Comparison of ENCODE assay signal across 16 cellular contexts in genomic region chr16:1751946-1752345, GRCh38. TPM values are rescaled to one million over a fixed set of nuclear protein-coding genes. Genes with fewer than 3 reads are reported as not detected.
DNase-seq lines count a peak whose midpoint lies in the region; ATAC-seq, FAIRE-seq and TF ChIP-seq lines count a peak whose summit lies in the region.
"Had no signal": no experiment of that assay in that cellular context is flagged by ENCODE, and none has a peak within 500 bp of the region (broad histone marks: within the 10 kb centered on the region; RNA-seq: fewer than 3 reads in every experiment).

No MANE protein-coding gene starts in this region.

- H4K20me1 ChIP-seq in astrocyte (ENCODE audit: insufficient read depth, low read length) (peaks cover 46% of the 10 kb centered on the region), K562 (replicated peaks; ENCODE audit: control insufficient read depth, insufficient read depth, low read length) (no peaks in the 10 kb centered on the region)

- peaks cover 3% of the 10 kb centered on the region for H3K9me1 ChIP-seq in K562 (ENCODE audit: control insufficient read depth, insufficient read depth, low read length)

- peaks cover 9% of the 10 kb centered on the region for H3K79me2 ChIP-seq in astrocyte (ENCODE audit: insufficient read depth, low read length)
- H3K79me2 ChIP-seq in K562 (ENCODE audit: control insufficient read depth, insufficient read depth, low read length) = no peaks in the 10 kb centered on the region

- H3K9ac ChIP-seq in astrocyte (ENCODE audit: low read length) (no peak overlapping the region), K562 (ENCODE audit: insufficient read depth in 1 of 2, low read depth in 2 of 2, low read length in 2 of 2) (no peak overlapping the region; a peak in 1 of 4 replicates), kidney (ENCODE audit: low read length in 2 of 2) (no peak overlapping the region)

- H2AFZ ChIP-seq in astrocyte (ENCODE audit: low read depth, low read length) (no peak overlapping the region), K562 (ENCODE audit: low read depth, low read length) (no peak overlapping the region)

- POLR2A ChIA-PET in K562 (lab: Yijun Ruan, JAX) = no interaction called here

- TF ChIP-seq RAD21 in K562 (CRISPR knock-in tag; conservative IDR thresholded peaks at IDR 0.05 in 1 of 2, IDR thresholded peaks at IDR 0.05 in 1 of 2) = no peak

- no peak overlapping the region for H3K4me3 Mint-ChIP-seq in astrocyte (ENCODE audit: unreplicated experiment)
- H3K4me3 Mint-ChIP-seq: CD4-positive, alpha-beta memory T cell; HFFc6 had no signal

- H3K27me3 ChIP-seq in astrocyte (ENCODE audit: insufficient read depth, low read length) (no peaks in the 10 kb centered on the region), K562 (ENCODE audit: control insufficient read depth in 2 of 2, insufficient read depth in 2 of 2, low read length in 2 of 2) (no peaks in the 10 kb centered on the region)

- H3K9me3 ChIP-seq in astrocyte (ENCODE audit: insufficient read depth, low read depth, low read length) (no peaks in the 10 kb centered on the region), K562 (replicated peaks; ENCODE audit: control insufficient read depth, insufficient read depth, low read depth, low read length) (no peaks in the 10 kb centered on the region), kidney (ENCODE audit: control insufficient read depth in 1 of 2, low read length in 2 of 2) (no peaks in the 10 kb centered on the region)
- H3K9me3 ChIP-seq: Caco-2, HAP-1 had no signal

- no peaks in the 10 kb centered on the region for H3K9me3 Mint-ChIP-seq in astrocyte (ENCODE audit: unreplicated experiment)
- H3K9me3 Mint-ChIP-seq: CD4-positive, alpha-beta memory T cell; HFFc6 had no signal

- H3K27me3 Mint-ChIP-seq in astrocyte (ENCODE audit: low read depth, unreplicated experiment) = no peaks in the 10 kb centered on the region
- H3K27me3 Mint-ChIP-seq: CD4-positive, alpha-beta memory T cell had no signal

- H3K4me1 ChIP-seq in astrocyte (ENCODE audit: insufficient read depth, low read length) (peaks cover 8% of the 10 kb centered on the region), K562 (replicated peaks in 1 of 2; ENCODE audit: control insufficient read depth in 2 of 2, insufficient read depth in 2 of 2, low read length in 2 of 2) (peaks cover 0 to 3% of the 10 kb centered on the region in 2 experiments; a peak in 1 of 5 replicates), kidney (ENCODE audit: control insufficient read depth in 1 of 2, insufficient read depth in 1 of 2, low read depth in 1 of 2, low read length in 2 of 2) (no peaks in the 10 kb centered on the region)
- H3K4me1 ChIP-seq: HAP-1 had no signal

- H3K36me3 ChIP-seq in astrocyte (ENCODE audit: insufficient read depth, low read length) (peaks cover 20% of the 10 kb centered on the region), K562 (ENCODE audit: control insufficient read depth, insufficient read depth, low read length) (peaks cover 44% of the 10 kb centered on the region; the same call in 2 of the 3 replicates), kidney (ENCODE audit: control insufficient read depth in 1 of 2, insufficient read depth in 2 of 2, low read length in 2 of 2) (peaks cover 24 to 34% of the 10 kb centered on the region in 2 donors)

- peaks cover 10% of the 10 kb centered on the region for H3K4me1 Mint-ChIP-seq in astrocyte (ENCODE audit: low read depth, unreplicated experiment)

- H3K4me2 ChIP-seq in astrocyte (ENCODE audit: low read length) = no peak overlapping the region
- H3K4me2 ChIP-seq in K562 (ENCODE audit: insufficient read depth, low read length) = no peak overlapping the region

- no peak for FAIRE-seq in astrocyte (lab: Jason Lieb, UNC)
- FAIRE-seq in K562 (lab: Jason Lieb, UNC) = no peak
- no peak for FAIRE-seq in kidney (lab: Jason Lieb, UNC)
- FAIRE-seq: G401.6, GM12892, H54 had no signal

- TF ChIP-seq POLR2A in K562 (conservative IDR thresholded peaks at IDR 0.05) = no peak

- no TSS peak for BruUV-seq in K562 (replicated peaks; lab: Mats Ljungman, UMichigan)

- peaks cover 18% of the 10 kb centered on the region for H3K36me3 Mint-ChIP-seq in astrocyte (ENCODE audit: low read depth, unreplicated experiment)

- no peak for ATAC-seq in K562

- WGBS in K562 (ENCODE audit: insufficient coverage, low coverage, missing lambda C conversion rate) = 97% methylated on average over 15 of the region's 16 CpGs

- H3K4me3 ChIP-seq in astrocyte (ENCODE audit: insufficient read depth, low read depth, low read length) (no peak overlapping the region), K562 (no peak overlapping the region), kidney (ENCODE audit: low read length in 2 of 2) (no peak overlapping the region)
- H3K4me3 ChIP-seq: HAP-1 had no signal

- H3K27ac Mint-ChIP-seq in astrocyte (ENCODE audit: unreplicated experiment) = peak overlapping the region; percentile 69
- H3K27ac Mint-ChIP-seq: CD4-positive, alpha-beta memory T cell; HFFc6 had no signal

- DNase-seq in astrocyte (ENCODE audit: low read depth) = no peak
- no peak for DNase-seq in K562 (ENCODE audit: extremely low read depth in 1 of 4, low spot score in 3 of 4)
- peak; percentile 65 for DNase-seq in kidney
- no peak for DNase-seq in activated naive CD4-positive, alpha-beta T cell (lab: John Stamatoyannopoulos, UW)
- DNase-seq in NCI-H1105 (lab: John Stamatoyannopoulos, UW) = no peak
- no peak for DNase-seq in cardiac septum (ENCODE audit: low spot score)
- DNase-seq: Caco-2, DMS153, DND-41, GOT3, HFFc6 had no signal

- in situ Hi-C loops in K562 (cut with MboI) = no loop called here

- intact Hi-C loops in K562 (cut with micrococcal nuclease) = no loop called here
- intact Hi-C loops in kidney (cut with DNase I) = no loop called here
- intact Hi-C loops in cardiac septum (cut with DNase I) = no loop called here

- H3K27ac ChIP-seq in astrocyte (ENCODE audit: low read depth, low read length) (no peak overlapping the region), K562 (ENCODE audit: extremely low read depth, low read depth, low read length) (no peak overlapping the region), kidney (ENCODE audit: low read depth in 2 of 2, low read length in 2 of 2) (no peak overlapping the region)

- TF ChIP-seq CTCF in astrocyte (IDR thresholded peaks at IDR 0.05; ENCODE audit: insufficient read depth, low read depth, low read length) (no peak), K562 (IDR thresholded peaks at IDR 0.05 in 2 of 3, conservative IDR thresholded peaks at IDR 0.05 in 1 of 3; ENCODE audit: insufficient read depth in 2 of 3, low read depth in 1 of 3, low read length in 3 of 3) (no peak), kidney (IDR thresholded peaks at IDR 0.05; ENCODE audit: borderline replicate concordance, extremely low read depth, insufficient read depth) (no peak)

- TF ChIP-seq EP300 in K562 (IDR thresholded peaks at IDR 0.05; ENCODE audit: low read length) = no peak

- CTCF ChIA-PET in K562 (lab: Yijun Ruan, JAX; ENCODE audit: low intra/inter-chr PET ratio) = no interaction called here

RNA-seq across cellular contexts. Expression of gene NME3, which starts 19.4 kb away (rescaled TPM):
- 36.3 and 42.7 TPM in 2 replicates for total RNA-seq in astrocyte
- total RNA-seq in K562 (2011; cell fraction: chromatin; rRNA removed; ENCODE audit: low replicate concordance) = 4.5 and 43.9 TPM in 2 replicates
- 90.4 and 94.7 TPM in 2 replicates for total RNA-seq in K562 (2011; cell fraction: nucleolus; rRNA removed)
- 25.3 and 29.3 TPM in 2 replicates for total RNA-seq in K562 (2011; cell fraction: nucleoplasm; rRNA removed)
- 65.5 and 75.6 TPM in 2 replicates for total RNA-seq in K562 (2014; rRNA removed)
- 0.32 and 1.1 TPM in 2 replicates for total RNA-seq in K562 (2014; rRNA removed; fragmentation: Illumina TruSeq; extraction: Trizol)
- total RNA-seq in K562 (2015; rRNA removed; fragmentation: Illumina TruSeq; extraction: Trizol) = 11.5 and 15.2 TPM in 2 replicates
- total RNA-seq in K562 (2021) = 57.9 and 66.6 TPM in 2 replicates
- 13.9 and 20.3 TPM in 2 replicates for polyA plus RNA-seq in K562 (2011; rRNA removed)
- 30.9 and 115 TPM in 2 replicates for polyA plus RNA-seq in K562 (2011; cell fraction: cytosol; rRNA removed)
- polyA plus RNA-seq in K562 (2011; cell fraction: nucleus; rRNA removed) = 128 and 208 TPM in 2 replicates
- 44.6 and 58.7 TPM in 2 replicates for polyA plus RNA-seq in K562 (2012)
- polyA plus RNA-seq in K562 (2014; fragmentation: Illumina TruSeq; extraction: Trizol) = 1.1 and 11.5 TPM in 2 replicates
- polyA plus RNA-seq in K562 (2014; fragmentation: Nextera tagmentation; extraction: Ambion mirVana) = 1 to 10 TPM in 1 of 2 experiments, under 1 TPM in 1; 0.68 to 4.2 TPM
- polyA plus RNA-seq in K562 (2014; rRNA removed) = 70.3 and 76.3 TPM in 2 replicates
- polyA minus RNA-seq in K562 (2011; rRNA and poly(A)+ RNA removed) = 0.96 and 1.3 TPM in 2 replicates
- 9.6 and 11.4 TPM in 2 replicates for polyA minus RNA-seq in K562 (2011; cell fraction: cytosol; rRNA and poly(A)+ RNA removed)
- 26.0 and 31.0 TPM in 2 replicates for polyA minus RNA-seq in K562 (2011; cell fraction: nucleus; rRNA and poly(A)+ RNA removed)
- total RNA-seq in kidney = 70.8 TPM
- polyA plus RNA-seq in kidney (ENCODE audit: insufficient read depth, low read depth, low replicate concordance) = 123 TPM
- 31.7 TPM for total RNA-seq in cardiac septum

RNA-seq across cellular contexts. Expression of gene EME2, which starts 20.7 kb away (rescaled TPM):
- total RNA-seq in astrocyte (21.4 and 23.3 TPM in 2 replicates), K562 (2014; rRNA removed) (10.6 and 14.7 TPM in 2 replicates), K562 (2014; rRNA removed; fragmentation: Illumina TruSeq; extraction: Trizol) (1.1 and 1.6 TPM in 2 replicates), K562 (2015; rRNA removed; fragmentation: Illumina TruSeq; extraction: Trizol) (5.4 and 6.9 TPM in 2 replicates), K562 (2021) (19.9 and 20.5 TPM in 2 replicates), kidney (23.8 TPM), cardiac septum (14.9 TPM)
- total RNA-seq in K562 (2011; cell fraction: chromatin; rRNA removed; ENCODE audit: low replicate concordance) = 24.0 and 77.3 TPM in 2 replicates
- 56.5 and 58.8 TPM in 2 replicates for total RNA-seq in K562 (2011; cell fraction: nucleolus; rRNA removed)
- total RNA-seq in K562 (2011; cell fraction: nucleoplasm; rRNA removed) = 26.8 and 26.9 TPM in 2 replicates
- polyA plus RNA-seq in K562 (2011; rRNA removed) (3.3 and 6.2 TPM in 2 replicates), K562 (2014; fragmentation: Illumina TruSeq; extraction: Trizol) (3.5 and 5.3 TPM in 2 replicates), K562 (2014; fragmentation: Nextera tagmentation; extraction: Ambion mirVana) (under 1 TPM; 0.35 to 0.42 TPM), K562 (2014; rRNA removed) (17.3 and 19.8 TPM in 2 replicates), kidney (ENCODE audit: insufficient read depth, low read depth, low replicate concordance) (5.1 TPM)
- polyA plus RNA-seq in K562 (2011; cell fraction: cytosol; rRNA removed) = 3.2 and 8.1 TPM in 2 replicates
- 46.3 and 81.6 TPM in 2 replicates for polyA plus RNA-seq in K562 (2011; cell fraction: nucleus; rRNA removed)
- polyA plus RNA-seq in K562 (2012) = 7.6 and 8.4 TPM in 2 replicates
- 1.7 and 2.1 TPM in 2 replicates for polyA minus RNA-seq in K562 (2011; rRNA and poly(A)+ RNA removed)
- polyA minus RNA-seq in K562 (2011; cell fraction: cytosol; rRNA and poly(A)+ RNA removed) = 4.7 and 5.0 TPM in 2 replicates
- polyA minus RNA-seq in K562 (2011; cell fraction: nucleus; rRNA and poly(A)+ RNA removed) = 20.8 and 22.9 TPM in 2 replicates

RNA-seq across cellular contexts. Expression of gene MRPS34, which starts 21.0 kb away (rescaled TPM):
- total RNA-seq in astrocyte = 74.0 and 80.2 TPM in 2 replicates
- 21.2 and 69.4 TPM in 2 replicates for total RNA-seq in K562 (2011; cell fraction: chromatin; rRNA removed; ENCODE audit: low replicate concordance)
- 82.5 and 101 TPM in 2 replicates for total RNA-seq in K562 (2011; cell fraction: nucleolus; rRNA removed)
- 42.6 and 57.2 TPM in 2 replicates for total RNA-seq in K562 (2011; cell fraction: nucleoplasm; rRNA removed)
- total RNA-seq in K562 (2014; rRNA removed) = 334 and 370 TPM in 2 replicates
- 70.9 and 92.7 TPM in 2 replicates for total RNA-seq in K562 (2014; rRNA removed; fragmentation: Illumina TruSeq; extraction: Trizol)
- 188 and 213 TPM in 2 replicates for total RNA-seq in K562 (2015; rRNA removed; fragmentation: Illumina TruSeq; extraction: Trizol)
- total RNA-seq in K562 (2021) = 230 and 244 TPM in 2 replicates
- 92.8 and 97.8 TPM in 2 replicates for polyA plus RNA-seq in K562 (2011; rRNA removed)
- 104 and 232 TPM in 2 replicates for polyA plus RNA-seq in K562 (2011; cell fraction: cytosol; rRNA removed)
- 111 and 142 TPM in 2 replicates for polyA plus RNA-seq in K562 (2011; cell fraction: nucleus; rRNA removed)
- polyA plus RNA-seq in K562 (2012) = 116 and 130 TPM in 2 replicates
- 70.4 and 139 TPM in 2 replicates for polyA plus RNA-seq in K562 (2014; fragmentation: Illumina TruSeq; extraction: Trizol)
- 10 to 100 TPM in 1 of 2 experiments, 1 to 10 TPM in 1; 5.2 to 10.9 TPM for polyA plus RNA-seq in K562 (2014; fragmentation: Nextera tagmentation; extraction: Ambion mirVana)
- polyA plus RNA-seq in K562 (2014; rRNA removed) = 252 and 261 TPM in 2 replicates
- 34.1 and 34.5 TPM in 2 replicates for polyA minus RNA-seq in K562 (2011; rRNA and poly(A)+ RNA removed)
- polyA minus RNA-seq in K562 (2011; cell fraction: cytosol; rRNA and poly(A)+ RNA removed) = 54.0 and 82.0 TPM in 2 replicates
- 29.9 and 37.0 TPM in 2 replicates for polyA minus RNA-seq in K562 (2011; cell fraction: nucleus; rRNA and poly(A)+ RNA removed)
- 61.7 TPM for total RNA-seq in kidney
- 187 TPM for polyA plus RNA-seq in kidney (ENCODE audit: insufficient read depth, low read depth, low replicate concordance)
- total RNA-seq in cardiac septum = 63.4 TPM

RNA-seq across cellular contexts. Expression of gene SPSB3, which starts 30.4 kb away (rescaled TPM):
- 21.8 and 23.3 TPM in 2 replicates for total RNA-seq in astrocyte
- 26.2 and 74.9 TPM in 2 replicates for total RNA-seq in K562 (2011; cell fraction: chromatin; rRNA removed; ENCODE audit: low replicate concordance)
- 64.9 and 70.4 TPM in 2 replicates for total RNA-seq in K562 (2011; cell fraction: nucleolus; rRNA removed)
- 32.1 and 39.0 TPM in 2 replicates for total RNA-seq in K562 (2011; cell fraction: nucleoplasm; rRNA removed)
- total RNA-seq in K562 (2014; rRNA removed) = 22.9 and 25.2 TPM in 2 replicates
- total RNA-seq in K562 (2014; rRNA removed; fragmentation: Illumina TruSeq; extraction: Trizol) = 2.1 and 2.2 TPM in 2 replicates
- total RNA-seq in K562 (2015; rRNA removed; fragmentation: Illumina TruSeq; extraction: Trizol) = 7.1 and 9.5 TPM in 2 replicates
- total RNA-seq in K562 (2021) = 20.9 and 22.1 TPM in 2 replicates
- polyA plus RNA-seq in K562 (2011; rRNA removed) = 11.9 and 20.4 TPM in 2 replicates
- 22.4 and 38.9 TPM in 2 replicates for polyA plus RNA-seq in K562 (2011; cell fraction: cytosol; rRNA removed)
- 113 and 172 TPM in 2 replicates for polyA plus RNA-seq in K562 (2011; cell fraction: nucleus; rRNA removed)
- polyA plus RNA-seq in K562 (2012) = 15.5 and 42.6 TPM in 2 replicates
- 3.9 and 10.0 TPM in 2 replicates for polyA plus RNA-seq in K562 (2014; fragmentation: Illumina TruSeq; extraction: Trizol)
- polyA plus RNA-seq in K562 (2014; fragmentation: Nextera tagmentation; extraction: Ambion mirVana) = 1 to 10 TPM in 1 of 2 experiments, under 1 TPM in 1; 0.39 to 1.3 TPM
- 29.4 and 37.4 TPM in 2 replicates for polyA plus RNA-seq in K562 (2014; rRNA removed)
- polyA minus RNA-seq in K562 (2011; rRNA and poly(A)+ RNA removed) = 3.1 and 4.7 TPM in 2 replicates
- polyA minus RNA-seq in K562 (2011; cell fraction: cytosol; rRNA and poly(A)+ RNA removed) = 5.5 and 9.3 TPM in 2 replicates
- 16.6 and 19.7 TPM in 2 replicates for polyA minus RNA-seq in K562 (2011; cell fraction: nucleus; rRNA and poly(A)+ RNA removed)
- total RNA-seq in kidney = 57.7 TPM
- polyA plus RNA-seq in kidney (ENCODE audit: insufficient read depth, low read depth, low replicate concordance) = 55.1 TPM
- total RNA-seq in cardiac septum = 24.2 TPM

RNA-seq across cellular contexts. Expression of gene NUBP2, which starts 30.8 kb away (rescaled TPM):
- 41.4 and 45.2 TPM in 2 replicates for total RNA-seq in astrocyte
- 40.1 and 114 TPM in 2 replicates for total RNA-seq in K562 (2011; cell fraction: chromatin; rRNA removed; ENCODE audit: low replicate concordance)
- 99.9 and 115 TPM in 2 replicates for total RNA-seq in K562 (2011; cell fraction: nucleolus; rRNA removed)
- total RNA-seq in K562 (2011; cell fraction: nucleoplasm; rRNA removed) = 47.3 and 54.8 TPM in 2 replicates
- 115 and 140 TPM in 2 replicates for total RNA-seq in K562 (2014; rRNA removed)
- 3.3 and 4.4 TPM in 2 replicates for total RNA-seq in K562 (2014; rRNA removed; fragmentation: Illumina TruSeq; extraction: Trizol)
- total RNA-seq in K562 (2015; rRNA removed; fragmentation: Illumina TruSeq; extraction: Trizol) = 36.1 and 41.8 TPM in 2 replicates
- total RNA-seq in K562 (2021) = 84.8 and 95.8 TPM in 2 replicates
- 24.0 and 30.8 TPM in 2 replicates for polyA plus RNA-seq in K562 (2011; rRNA removed)
- 57.0 and 157 TPM in 2 replicates for polyA plus RNA-seq in K562 (2011; cell fraction: cytosol; rRNA removed)
- 110 and 151 TPM in 2 replicates for polyA plus RNA-seq in K562 (2011; cell fraction: nucleus; rRNA removed)
- 64.4 and 77.9 TPM in 2 replicates for polyA plus RNA-seq in K562 (2012)
- polyA plus RNA-seq in K562 (2014; fragmentation: Illumina TruSeq; extraction: Trizol) = 11.4 and 42.6 TPM in 2 replicates
- 1 to 10 TPM; 1.8 to 7.7 TPM for polyA plus RNA-seq in K562 (2014; fragmentation: Nextera tagmentation; extraction: Ambion mirVana)
- 97.1 and 104 TPM in 2 replicates for polyA plus RNA-seq in K562 (2014; rRNA removed)
- 6.1 and 8.5 TPM in 2 replicates for polyA minus RNA-seq in K562 (2011; rRNA and poly(A)+ RNA removed)
- polyA minus RNA-seq in K562 (2011; cell fraction: cytosol; rRNA and poly(A)+ RNA removed) = 31.0 and 38.0 TPM in 2 replicates
- 27.2 and 34.2 TPM in 2 replicates for polyA minus RNA-seq in K562 (2011; cell fraction: nucleus; rRNA and poly(A)+ RNA removed)
- 42.8 TPM for total RNA-seq in kidney
- polyA plus RNA-seq in kidney (ENCODE audit: insufficient read depth, low read depth, low replicate concordance) = 71.1 TPM
- total RNA-seq in cardiac septum = 32.3 TPM
